In genomic region chr17:81656118-81656743, GRCh38 we compare ENCODE assay signal across 26 cellular contexts. TPM values are rescaled to one million over a fixed set of nuclear protein-coding genes. Genes with fewer than 3 reads are reported as not detected.
DNase-seq lines count a peak whose midpoint lies in the region; ATAC-seq lines count a peak whose summit lies in the region.
"Had no signal": no experiment of that assay in that cellular context is flagged by ENCODE, and none has a peak within 500 bp of the region (broad histone marks: within the 10 kb centered on the region; RNA-seq: fewer than 3 reads in every experiment).

Gene PDE6G (minus strand): TSS chr17:81656542. CDS start chr17:81653305, 3,237 bp downstream.

- H3K4me2 ChIP-seq in BLaER1 treated with 17β-estradiol and CSF1 and Interleukin-3, amounts not matched to agents 10 nM and 100 nM = peak within 1 kb of the TSS; percentile 53 to 92 (median 80)
- H3K4me2 ChIP-seq: GM23338 had no signal

- H3K36me3 Mint-ChIP-seq in T-helper 1 cell treated with Interleukin-12 subunit alpha and Interleukin-12 subunit beta and Interleukin-4 antibody, amounts not matched to agents 30 μg/mL and 1 μg/mL, for 36 hours (ENCODE audit: low read depth) = peaks cover 3% of the 10 kb centered on the region
- H3K36me3 Mint-ChIP-seq: naive thymus-derived CD8-positive, alpha-beta T cell had no signal

- H3K27me3 Mint-ChIP-seq in T-helper 1 cell treated with Interleukin-12 subunit alpha and Interleukin-12 subunit beta and Interleukin-4 antibody, amounts not matched to agents 30 μg/mL and 1 μg/mL, for 36 hours (ENCODE audit: low read depth) = peaks cover 4% of the 10 kb centered on the region

- H3K9me3 ChIP-seq in BLaER1 treated with 17β-estradiol and CSF1 and Interleukin-3, amounts not matched to agents 10 nM and 100 nM (replicated peaks in 1 of 11) = no peaks in the 10 kb centered on the region
- H3K9me3 ChIP-seq: ascending aorta, esophagus muscularis mucosa, gastrocnemius medialis, tibial nerve had no signal

- no peaks in the 10 kb centered on the region for H4K20me1 ChIP-seq in BLaER1 treated with 17β-estradiol and CSF1 and Interleukin-3, amounts not matched to agents 10 nM and 100 nM

- H3K36me3 ChIP-seq in BLaER1 treated with 17β-estradiol and CSF1 and Interleukin-3, amounts not matched to agents 10 nM and 100 nM = no peaks in the 10 kb centered on the region
- no peaks in the 10 kb centered on the region for H3K36me3 ChIP-seq in H7 (replicated peaks; ENCODE audit: control insufficient read depth, insufficient read depth, low read length)
- H3K36me3 ChIP-seq: ascending aorta, esophagus muscularis mucosa, gastrocnemius medialis, tibial nerve had no signal

- peak within 1 kb of the TSS in 10 of 11 experiments; percentile 9 to 80 (median 64); a peak in 17 of 22 replicates for H3K27ac ChIP-seq in BLaER1 treated with 17β-estradiol and CSF1 and Interleukin-3, amounts not matched to agents 10 nM and 100 nM
- H3K27ac ChIP-seq: ascending aorta, esophagus muscularis mucosa, gastrocnemius medialis, RWPE1, tibial nerve had no signal

- H3K27me3 ChIP-seq in BLaER1 treated with 17β-estradiol and CSF1 and Interleukin-3, amounts not matched to agents 10 nM and 100 nM = no peaks in the 10 kb centered on the region
- no peaks in the 10 kb centered on the region for H3K27me3 ChIP-seq in H7 (ENCODE audit: control insufficient read depth, insufficient read depth, low read length)

- DNase-seq in H7 = no peak
- DNase-seq in iPS-NIHi7 (ENCODE audit: extremely low spot score) = peak; percentile 3
- DNase-seq in DMS79 treated with DMSO at 0.1 percent for 48 hours (lab: John Stamatoyannopoulos, UW) = no peak
- no peak for DNase-seq in KG1 (lab: John Stamatoyannopoulos, UW)
- DNase-seq: activated CD4-positive, alpha-beta T cell treated with anti-CD3 and anti-CD28 coated beads for 48 hours; activated naive CD4-positive, alpha-beta T cell; CD8-positive, alpha-beta memory T cell; gastrocnemius medialis; left cardiac atrium; mesendoderm; naive thymus-derived CD8-positive, alpha-beta T cell; NCI-H1105; NCI-H2107; stimulated activated naive CD8-positive, alpha-beta T cell treated with anti-CD3 and anti-CD28 coated beads, Interleukin-15, Interleukin-2, amounts not matched to agents 100 U/mL and 50 U/mL, for 24 hours had no signal

- peak within 1 kb of the TSS; percentile 20 for H3K27ac Mint-ChIP-seq in T-helper 1 cell treated with Interleukin-12 subunit alpha and Interleukin-12 subunit beta and Interleukin-4 antibody, amounts not matched to agents 30 μg/mL and 1 μg/mL, for 36 hours
- H3K27ac Mint-ChIP-seq: CD8-positive, alpha-beta memory T cell; GM23338 had no signal

- no peak within 1 kb of the TSS for H3K4me3 Mint-ChIP-seq in T-helper 1 cell treated with Interleukin-12 subunit alpha and Interleukin-12 subunit beta and Interleukin-4 antibody, amounts not matched to agents 30 μg/mL and 1 μg/mL, for 36 hours
- H3K4me3 Mint-ChIP-seq: CD8-positive, alpha-beta memory T cell; GM23338 had no signal

- peak within 1 kb of the TSS in 10 of 11 experiments; percentile 24 to 70 (median 61); a peak in 17 of 22 replicates for H3K9ac ChIP-seq in BLaER1 treated with 17β-estradiol and CSF1 and Interleukin-3, amounts not matched to agents 10 nM and 100 nM

- no peaks in the 10 kb centered on the region for H3K9me3 Mint-ChIP-seq in T-helper 1 cell treated with Interleukin-12 subunit alpha and Interleukin-12 subunit beta and Interleukin-4 antibody, amounts not matched to agents 30 μg/mL and 1 μg/mL, for 36 hours
- H3K9me3 Mint-ChIP-seq: CD8-positive, alpha-beta memory T cell; GM23338 had no signal

- no peak for ATAC-seq in HG03045 (IDR thresholded peaks at IDR 0.05; ENCODE audit: unreplicated experiment)
- ATAC-seq: gastrocnemius medialis; GM23338; naive thymus-derived CD8-positive, alpha-beta T cell; SK-N-SH treated with all-trans-retinoic acid at 6 μM for 48 hours; stimulated activated naive CD8-positive, alpha-beta T cell treated with anti-CD3 and anti-CD28 coated beads, Interleukin-15, Interleukin-2, amounts not matched to agents 100 U/mL and 50 U/mL, for 24 hours had no signal

- peaks cover 12% of the 10 kb centered on the region for H3K4me1 Mint-ChIP-seq in T-helper 1 cell treated with Interleukin-12 subunit alpha and Interleukin-12 subunit beta and Interleukin-4 antibody, amounts not matched to agents 30 μg/mL and 1 μg/mL, for 36 hours (ENCODE audit: low read depth)

- H3K4me3 ChIP-seq in BLaER1 treated with 17β-estradiol and CSF1 and Interleukin-3, amounts not matched to agents 10 nM and 100 nM = peak within 1 kb of the TSS in 2 of 10 experiments; percentile 23 to 31; a peak in 4 of 20 replicates
- H3K4me3 ChIP-seq in H7 (ENCODE audit: insufficient read depth, low read depth, low read length) = no peak within 1 kb of the TSS
- H3K4me3 ChIP-seq: ascending aorta, esophagus muscularis mucosa, gastrocnemius medialis, GM23338, tibial nerve had no signal

- H3K4me1 ChIP-seq in BLaER1 treated with 17β-estradiol and CSF1 and Interleukin-3, amounts not matched to agents 10 nM and 100 nM = peaks cover 53 to 78% (median 68%) of the 10 kb centered on the region in 10 experiments
- H3K4me1 ChIP-seq: ascending aorta, esophagus muscularis mucosa, gastrocnemius medialis, tibial nerve had no signal

RNA-seq across cellular contexts. Expression of gene PDE6G, which starts in this region (rescaled TPM):
- total RNA-seq in H7 (2014; rRNA removed; shearing (Covaris generic)) = 19.0 and 22.7 TPM in 2 replicates
- total RNA-seq: ascending aorta, gastrocnemius medialis, LHCN-M2, NCI-H460, posterior vena cava, tibial nerve had no signal
